26 cellular contexts compared by ENCODE assay signal in the genomic region with DNA sequence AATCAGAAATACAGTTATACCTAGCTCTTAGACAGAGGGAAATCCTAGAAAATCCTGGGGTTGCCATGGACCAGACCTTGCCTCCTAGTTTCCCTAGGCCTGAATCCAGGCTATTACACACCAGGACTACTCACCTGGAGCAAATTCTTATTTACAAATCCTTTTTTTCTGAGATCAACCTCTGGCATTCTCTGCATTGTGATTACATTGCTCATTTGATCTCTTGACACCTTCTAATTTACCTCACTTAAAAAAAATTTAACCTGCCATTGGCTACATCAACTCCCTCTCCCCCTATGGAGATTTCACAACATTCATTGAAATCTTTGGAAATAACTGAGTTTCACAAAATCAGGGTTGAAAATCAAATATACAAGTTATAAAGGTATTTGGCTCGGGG. TPM values are rescaled to one million over a fixed set of nuclear protein-coding genes. Genes with fewer than 3 reads are reported as not detected.
DNase-seq lines count a peak whose midpoint lies in the region; ATAC-seq, FAIRE-seq and TF ChIP-seq lines count a peak whose summit lies in the region.
"Had no signal": no experiment of that assay in that cellular context is flagged by ENCODE, and none has a peak within 500 bp of the region (broad histone marks: within the 10 kb centered on the region; RNA-seq: fewer than 3 reads in every experiment).

No MANE protein-coding gene starts in this region.

- H3K9me3 ChIP-seq in HUES48 (ENCODE audit: control insufficient read depth, insufficient read depth, low read length): no peaks in the 10 kb centered on the region
- H3K9me3 ChIP-seq: upper lobe of left lung had no signal

- no peaks in the 10 kb centered on the region for H3K9me3 Mint-ChIP-seq in WTC11
- H3K9me3 Mint-ChIP-seq: activated B cell treated with CpG ODN at 0.5 μM for 24 hours; activated CD4-positive, alpha-beta memory T cell treated with anti-CD3 and anti-CD28 coated beads for 36 hours; activated naive CD8-positive, alpha-beta T cell treated with anti-CD3 and anti-CD28 coated beads for 36 hours; natural killer cell had no signal

- H3K9ac ChIP-seq in HUES48 (ENCODE audit: low read depth, low read length): no peak overlapping the region
- H3K9ac ChIP-seq: parathyroid adenoma had no signal

- H3K27me3 Mint-ChIP-seq in WTC11 (ENCODE audit: low read depth): no peaks in the 10 kb centered on the region
- H3K27me3 Mint-ChIP-seq: activated B cell treated with CpG ODN at 0.5 μM for 24 hours; activated CD4-positive, alpha-beta memory T cell treated with anti-CD3 and anti-CD28 coated beads for 36 hours; activated naive CD8-positive, alpha-beta T cell treated with anti-CD3 and anti-CD28 coated beads for 36 hours; B cell had no signal

- DNase-seq in A172 (ENCODE audit: low spot score): peak; percentile 38
- DNase-seq in WTC11 (ENCODE audit: low spot score): no peak
- DNase-seq in glomerular visceral epithelial cell (ENCODE audit: extremely low spot score): peak; percentile 60
- DNase-seq in middle frontal gyrus (ENCODE audit: extremely low spot score, low spot score): no peak
- DNase-seq in stimulated activated CD4-positive, alpha-beta T cell treated with anti-CD3 and anti-CD28 coated beads, Interleukin-4, amount 100 ng/mL, for 4 hours: no peak
- DNase-seq in GM19239 (ENCODE audit: insufficient read length, low spot score): no peak
- DNase-seq: 8988T; activated B cell treated with CpG ODN at 0.5 μM for 24 hours; activated CD4-positive, alpha-beta memory T cell treated with anti-CD3 and anti-CD28 coated beads for 36 hours; activated naive CD8-positive, alpha-beta T cell treated with anti-CD3 and anti-CD28 coated beads for 36 hours; DMS79; effector CD8-positive, alpha-beta T cell; GOT3; left colon; natural killer cell; NCI-H1105 treated with DMSO at 0.1 percent for 48 hours; NCI-H510A treated with DMSO at 0.1 percent for 48 hours; stimulated activated CD4-positive, alpha-beta T cell treated with anti-CD3 and anti-CD28 coated beads, Interleukin-15, amount 100 ng/mL, for 24 hours; upper lobe of left lung had no signal

- ATAC-seq in WTC11 (peak; percentile 62), GM18870 (IDR thresholded peaks at IDR 0.05; ENCODE audit: unreplicated experiment) (no peak)
- ATAC-seq: left colon, natural killer cell, sciatic nerve, SK-N-SH treated with all-trans-retinoic acid at 6 μM for 48 hours had no signal

- H3K36me3 Mint-ChIP-seq in WTC11: no peaks in the 10 kb centered on the region
- H3K36me3 Mint-ChIP-seq: natural killer cell had no signal

- CTCF ChIA-PET in WTC11 (lab: Charles Lee): interaction anchor here (0.7 to 2.8 kb wide), 5 partner anchors 15 to 415 kb away, joined by 3 to 11 read pairs (median 3); no protein-coding TSS in a partner anchor

- POLR2A ChIA-PET in WTC11 (lab: Charles Lee): interaction anchor here (0.9 kb wide), 1 partner anchor 9 kb away, joined by 3 read pairs; no protein-coding TSS in a partner anchor

- no peak for FAIRE-seq in GM19239 (lab: Jason Lieb, UNC)

- H3K27me3 ChIP-seq in HUES48 (ENCODE audit: control insufficient read depth, insufficient read depth, low read length): no peaks in the 10 kb centered on the region
- H3K27me3 ChIP-seq: upper lobe of left lung had no signal

- H3K27ac ChIP-seq in HUES48 (ENCODE audit: low read depth, low read length): peak overlapping the region; percentile 11
- H3K27ac ChIP-seq: parathyroid adenoma, upper lobe of left lung had no signal

- no peak overlapping the region for H3K4me3 Mint-ChIP-seq in WTC11
- H3K4me3 Mint-ChIP-seq: activated B cell treated with CpG ODN at 0.5 μM for 24 hours; activated CD4-positive, alpha-beta memory T cell treated with anti-CD3 and anti-CD28 coated beads for 36 hours; activated naive CD8-positive, alpha-beta T cell treated with anti-CD3 and anti-CD28 coated beads for 36 hours; B cell; natural killer cell had no signal

- no peaks in the 10 kb centered on the region for H3K36me3 ChIP-seq in HUES48 (ENCODE audit: control insufficient read depth, insufficient read depth, low read length)
- H3K36me3 ChIP-seq: upper lobe of left lung had no signal

- TF ChIP-seq CTCF in WTC11 (IDR thresholded peaks at IDR 0.05): no peak

- peaks cover 27% of the 10 kb centered on the region for H3K4me1 ChIP-seq in HUES48 (ENCODE audit: control insufficient read depth, insufficient read depth, low read length)
- H3K4me1 ChIP-seq: parathyroid adenoma, upper lobe of left lung had no signal

- peaks cover 48% of the 10 kb centered on the region for H3K4me1 Mint-ChIP-seq in WTC11
- H3K4me1 Mint-ChIP-seq: activated B cell treated with CpG ODN at 0.5 μM for 24 hours, B cell had no signal

- no peak overlapping the region for H3K27ac Mint-ChIP-seq in WTC11
- H3K27ac Mint-ChIP-seq: activated B cell treated with CpG ODN at 0.5 μM for 24 hours; activated CD4-positive, alpha-beta memory T cell treated with anti-CD3 and anti-CD28 coated beads for 36 hours; activated naive CD8-positive, alpha-beta T cell treated with anti-CD3 and anti-CD28 coated beads for 36 hours; B cell; natural killer cell had no signal

- H3K4me3 ChIP-seq in HUES48 (ENCODE audit: low read depth, low read length): no peak overlapping the region
- H3K4me3 ChIP-seq: upper lobe of left lung had no signal

TF ChIP-seq in WTC11, 78 proteins besides CTCF, POLR2A, EP300 and RAD21:
- no peak for TF ChIP-seq FOXJ3 (CRISPR knock-in tag; IDR thresholded peaks at IDR 0.05; ENCODE audit: borderline replicate concordance)
- TF ChIP-seq E2F1 (CRISPR knock-in tag; IDR thresholded peaks at IDR 0.05): no peak

RNA-seq across cellular contexts. Expression of gene C1orf105, which starts 2.9 kb away (rescaled TPM):
- total RNA-seq in A172 (2014; rRNA removed; shearing (Covaris generic)): not detected in 2 replicates
- not detected in 3 replicates for total RNA-seq in WTC11 (2021)
- total RNA-seq: activated B cell treated with CpG ODN at 0.5 μM for 24 hours; activated CD4-positive, alpha-beta memory T cell treated with anti-CD3 and anti-CD28 coated beads for 36 hours; activated naive CD8-positive, alpha-beta T cell treated with anti-CD3 and anti-CD28 coated beads for 36 hours; B cell; left colon; natural killer cell; RPMI7951; sciatic nerve; upper lobe of left lung had no signal

RNA-seq across cellular contexts. Expression of gene PIGC, which starts 26.3 kb away (rescaled TPM):
- 56.0 and 62.8 TPM in 2 replicates for total RNA-seq in A172 (2014; rRNA removed; shearing (Covaris generic))
- 16.2 to 21.9 TPM (median 20.4 TPM) in 3 replicates for total RNA-seq in WTC11 (2021)

Comparison
In these comparisons a context has a peak if more than half of its experiments do, and no peak if none do; other contexts are left out.
1. DNase-seq: peak in A172 (single experiment) and glomerular visceral epithelial cell (single experiment); none in WTC11 (single experiment), middle frontal gyrus (single experiment), stimulated activated CD4-positive, alpha-beta T cell treated with anti-CD3 and anti-CD28 coated beads, Interleukin-4, amount 100 ng/mL, for 4 hours (0 of 2) and GM19239 (single experiment).